In genomic region chr9:89047667-89048066, GRCh38 we compare ENCODE assay signal across 37 cellular contexts. TPM values are rescaled to one million over a fixed set of nuclear protein-coding genes. Genes with fewer than 3 reads are reported as not detected.
"Had no signal": no experiment of that assay in that cellular context is flagged by ENCODE, and none has a peak within 500 bp of the region (broad histone marks: within the 10 kb centered on the region; RNA-seq: fewer than 3 reads in every experiment).

No MANE protein-coding gene starts in this region.

- H3K36me3 ChIP-seq: adrenal gland, ascending aorta, breast epithelium, cardiac muscle cell had no signal

- H3K27me3 ChIP-seq: adrenal gland, ascending aorta, body of pancreas, brain microvascular endothelial cell, breast epithelium, cardiac muscle cell had no signal

- H3K27me3 Mint-ChIP-seq: brain had no signal

- H3K27ac Mint-ChIP-seq: activated naive CD4-positive, alpha-beta T cell treated with anti-CD3 and anti-CD28 coated beads for 36 hours; activated naive CD4-positive, alpha-beta T cell treated with anti-CD3 and anti-CD28 coated beads, Interleukin-2, amount 10 ng/mL, durations not matched to agents 7 days and 5 days; activated naive CD4-positive, alpha-beta T cell treated with anti-CD3 and anti-CD28 coated beads, Interleukin-2, amount 50 U/mL, for 24 hours; activated naive CD4-positive, alpha-beta T cell treated with anti-CD3 and anti-CD28 coated beads, Interleukin-2, amount 50 U/mL, for 72 hours; activated naive CD8-positive, alpha-beta T cell; activated naive CD8-positive, alpha-beta T cell treated with anti-CD3 and anti-CD28 coated beads for 36 hours; activated naive CD8-positive, alpha-beta T cell treated with anti-CD3 and anti-CD28 coated beads, Interleukin-2, amount 10 ng/mL, durations not matched to agents 7 days and 5 days; activated naive CD8-positive, alpha-beta T cell treated with anti-CD3 and anti-CD28 coated beads, Interleukin-2, amount 50 U/mL, for 24 hours; activated T-cell treated with anti-CD3 and anti-CD28 coated beads, Interleukin-2, amount 50 U/mL, for 24 hours; activated T-cell treated with anti-CD3 and anti-CD28 coated beads, Interleukin-2, amount 50 U/mL, for 72 hours; activated T-helper 1 cell treated with anti-CD3 and anti-CD28 coated beads, Interleukin-12 subunit alpha, Interleukin-12 subunit beta, Interleukin-2, Interleukin-4 antibody, amounts not matched to agents 30 ng/mL and 10 ng/mL and 1 ng/mL, durations not matched to agents 14 hours and 24 hours and 36 hours; activated T-helper 17 cell treated with anti-CD3 and anti-CD28 coated beads, Interleukin-2, amount 50 U/mL, for 72 hours; activated T-helper 2 cell treated with anti-CD3 and anti-CD28 coated beads, Interferon-gamma antibody, Interleukin-2, Interleukin-4, amounts not matched to agents 10 μg/mL and 5 μg/mL and 100 μg/mL, durations not matched to agents 14 hours and 24 hours and 36 hours had no signal

- H3K4me1 ChIP-seq: adrenal gland, ascending aorta, body of pancreas, breast epithelium had no signal

- ATAC-seq: activated naive CD4-positive, alpha-beta T cell treated with anti-CD3 and anti-CD28 coated beads, Interleukin-2, amount 50 U/mL, for 72 hours; activated naive CD8-positive, alpha-beta T cell treated with anti-CD3 and anti-CD28 coated beads, Interleukin-2, amount 50 U/mL, for 24 hours; activated T-cell treated with anti-CD3 and anti-CD28 coated beads, Interleukin-2, amount 50 U/mL, for 4 hours; activated T-cell treated with anti-CD3 and anti-CD28 coated beads, Interleukin-2, amount 50 U/mL, for 72 hours; activated T-helper 17 cell treated with anti-CD3 and anti-CD28 coated beads, Interleukin-2, amount 50 U/mL, for 72 hours; body of pancreas had no signal

- H3K4me3 ChIP-seq: adrenal gland, ascending aorta, body of pancreas, breast epithelium, cardiac muscle cell had no signal

- H3K4me3 Mint-ChIP-seq: activated naive CD4-positive, alpha-beta T cell treated with anti-CD3 and anti-CD28 coated beads for 36 hours; activated naive CD4-positive, alpha-beta T cell treated with anti-CD3 and anti-CD28 coated beads, Interleukin-2, amount 10 ng/mL, durations not matched to agents 7 days and 5 days; activated naive CD4-positive, alpha-beta T cell treated with anti-CD3 and anti-CD28 coated beads, Interleukin-2, amount 50 U/mL, for 24 hours; activated naive CD8-positive, alpha-beta T cell; activated naive CD8-positive, alpha-beta T cell treated with anti-CD3 and anti-CD28 coated beads for 36 hours; activated naive CD8-positive, alpha-beta T cell treated with anti-CD3 and anti-CD28 coated beads, Interleukin-2, amount 10 ng/mL, durations not matched to agents 7 days and 5 days; activated naive CD8-positive, alpha-beta T cell treated with anti-CD3 and anti-CD28 coated beads, Interleukin-2, amount 50 U/mL, for 24 hours; activated T-cell treated with anti-CD3 and anti-CD28 coated beads, Interleukin-2, amount 50 U/mL, for 24 hours; activated T-cell treated with anti-CD3 and anti-CD28 coated beads, Interleukin-2, amount 50 U/mL, for 4 hours; activated T-cell treated with anti-CD3 and anti-CD28 coated beads, Interleukin-2, amount 50 U/mL, for 72 hours; activated T-helper 1 cell treated with anti-CD3 and anti-CD28 coated beads, Interleukin-12 subunit alpha, Interleukin-12 subunit beta, Interleukin-2, Interleukin-4 antibody, amounts not matched to agents 30 ng/mL and 10 ng/mL and 1 ng/mL, durations not matched to agents 14 hours and 24 hours and 36 hours; activated T-helper 17 cell treated with anti-CD3 and anti-CD28 coated beads, Interleukin-2, amount 50 U/mL, for 72 hours; brain; central memory CD8-positive, alpha-beta T cell had no signal

- H3K9me3 ChIP-seq: adrenal gland, ascending aorta, body of pancreas, breast epithelium had no signal

- H3K27ac ChIP-seq: adrenal gland, ascending aorta, body of pancreas, brain microvascular endothelial cell, breast epithelium, cardiac muscle cell had no signal

- H3K9me3 Mint-ChIP-seq: activated naive CD4-positive, alpha-beta T cell treated with anti-CD3 and anti-CD28 coated beads for 36 hours; activated naive CD4-positive, alpha-beta T cell treated with anti-CD3 and anti-CD28 coated beads, Interleukin-2, amount 10 ng/mL, durations not matched to agents 7 days and 5 days; activated naive CD4-positive, alpha-beta T cell treated with anti-CD3 and anti-CD28 coated beads, Interleukin-2, amount 50 U/mL, for 24 hours; activated naive CD4-positive, alpha-beta T cell treated with anti-CD3 and anti-CD28 coated beads, Interleukin-2, amount 50 U/mL, for 72 hours; activated naive CD8-positive, alpha-beta T cell treated with anti-CD3 and anti-CD28 coated beads for 36 hours; activated naive CD8-positive, alpha-beta T cell treated with anti-CD3 and anti-CD28 coated beads, Interleukin-2, amount 10 ng/mL, durations not matched to agents 7 days and 5 days; activated naive CD8-positive, alpha-beta T cell treated with anti-CD3 and anti-CD28 coated beads, Interleukin-2, amount 50 U/mL, for 24 hours; activated T-cell treated with anti-CD3 and anti-CD28 coated beads, Interleukin-2, amount 50 U/mL, for 24 hours; activated T-cell treated with anti-CD3 and anti-CD28 coated beads, Interleukin-2, amount 50 U/mL, for 4 hours; activated T-cell treated with anti-CD3 and anti-CD28 coated beads, Interleukin-2, amount 50 U/mL, for 72 hours; activated T-helper 1 cell treated with anti-CD3 and anti-CD28 coated beads, Interleukin-12 subunit alpha, Interleukin-12 subunit beta, Interleukin-2, Interleukin-4 antibody, amounts not matched to agents 30 ng/mL and 10 ng/mL and 1 ng/mL, durations not matched to agents 14 hours and 24 hours and 36 hours; activated T-helper 17 cell treated with anti-CD3 and anti-CD28 coated beads, Interleukin-2, amount 50 U/mL, for 72 hours; activated T-helper 2 cell treated with anti-CD3 and anti-CD28 coated beads, Interferon-gamma antibody, Interleukin-2, Interleukin-4, amounts not matched to agents 10 μg/mL and 5 μg/mL and 100 μg/mL, durations not matched to agents 14 hours and 24 hours and 36 hours; brain; central memory CD8-positive, alpha-beta T cell had no signal

- H3K36me3 Mint-ChIP-seq: activated naive CD4-positive, alpha-beta T cell treated with anti-CD3 and anti-CD28 coated beads, Interleukin-2, amount 10 ng/mL, durations not matched to agents 7 days and 5 days; activated naive CD4-positive, alpha-beta T cell treated with anti-CD3 and anti-CD28 coated beads, Interleukin-2, amount 50 U/mL, for 24 hours; activated naive CD4-positive, alpha-beta T cell treated with anti-CD3 and anti-CD28 coated beads, Interleukin-2, amount 50 U/mL, for 72 hours; activated naive CD8-positive, alpha-beta T cell; activated naive CD8-positive, alpha-beta T cell treated with anti-CD3 and anti-CD28 coated beads for 36 hours; activated naive CD8-positive, alpha-beta T cell treated with anti-CD3 and anti-CD28 coated beads, Interleukin-2, amount 10 ng/mL, durations not matched to agents 7 days and 5 days had no signal

- H3K4me1 Mint-ChIP-seq: activated naive CD4-positive, alpha-beta T cell treated with anti-CD3 and anti-CD28 coated beads, Interleukin-2, amount 10 ng/mL, durations not matched to agents 7 days and 5 days; activated naive CD4-positive, alpha-beta T cell treated with anti-CD3 and anti-CD28 coated beads, Interleukin-2, amount 50 U/mL, for 24 hours; activated naive CD8-positive, alpha-beta T cell treated with anti-CD3 and anti-CD28 coated beads for 36 hours; activated naive CD8-positive, alpha-beta T cell treated with anti-CD3 and anti-CD28 coated beads, Interleukin-2, amount 10 ng/mL, durations not matched to agents 7 days and 5 days; activated naive CD8-positive, alpha-beta T cell treated with anti-CD3 and anti-CD28 coated beads, Interleukin-2, amount 50 U/mL, for 24 hours; activated T-helper 17 cell treated with anti-CD3 and anti-CD28 coated beads, Interleukin-2, amount 50 U/mL, for 72 hours; central memory CD8-positive, alpha-beta T cell had no signal

- DNase-seq: activated effector memory CD4-positive, alpha-beta T cell treated with anti-CD3 and anti-CD28 coated beads, Interleukin-2, amount 50 U/mL, for 16 hours; activated effector memory CD4-positive, alpha-beta T cell treated with Interleukin-2 at 50 U/mL for 16 hours; activated gamma-delta T cell; activated gamma-delta T cell treated with Interleukin-2 at 50 U/mL for 16 hours; activated naive CD4-positive, alpha-beta T cell; activated naive CD4-positive, alpha-beta T cell treated with anti-CD3 and anti-CD28 coated beads for 36 hours; activated naive CD4-positive, alpha-beta T cell treated with anti-CD3 and anti-CD28 coated beads, Interleukin-2, amount 10 ng/mL, durations not matched to agents 7 days and 5 days; activated naive CD4-positive, alpha-beta T cell treated with anti-CD3 and anti-CD28 coated beads, Interleukin-2, amount 50 U/mL, for 16 hours; activated naive CD4-positive, alpha-beta T cell treated with Interleukin-2 at 50 U/mL for 16 hours; activated naive CD8-positive, alpha-beta T cell treated with anti-CD3 and anti-CD28 coated beads for 36 hours; activated naive CD8-positive, alpha-beta T cell treated with anti-CD3 and anti-CD28 coated beads, Interleukin-2, amount 10 ng/mL, durations not matched to agents 7 days and 5 days; activated naive CD8-positive, alpha-beta T cell treated with anti-CD3 and anti-CD28 coated beads, Interleukin-2, amount 50 U/mL, for 24 hours; activated T-cell treated with anti-CD3 and anti-CD28 coated beads, Interleukin-2, amount 50 U/mL, for 1 hour; activated T-cell treated with anti-CD3 and anti-CD28 coated beads, Interleukin-2, amount 50 U/mL, for 24 hours; activated T-cell treated with anti-CD3 and anti-CD28 coated beads, Interleukin-2, amount 50 U/mL, for 4 hours; activated T-cell treated with anti-CD3 and anti-CD28 coated beads, Interleukin-2, amount 50 U/mL, for 48 hours; activated T-cell treated with anti-CD3 and anti-CD28 coated beads, Interleukin-2, amount 50 U/mL, for 72 hours; adrenal gland; amygdala; anterior cingulate cortex; aorta; body of pancreas; brain microvascular endothelial cell; caudate nucleus; central memory CD4-positive, alpha-beta T cell; cerebellar nuclear complex had no signal

RNA-seq across cellular contexts. Expression of gene S1PR3, which starts 56.4 kb away (rescaled TPM):
- total RNA-seq: activated T-helper 17 cell treated with anti-CD3 and anti-CD28 coated beads, Interleukin-2, amount 50 U/mL, for 72 hours had no signal
